ENCODE assay signal across 12 cellular contexts in genomic region chr1:1428174-1428573, GRCh38. TPM values are rescaled to one million over a fixed set of nuclear protein-coding genes. Genes with fewer than 3 reads are reported as not detected.
DNase-seq lines count a peak whose midpoint lies in the region; ATAC-seq, FAIRE-seq and TF ChIP-seq lines count a peak whose summit lies in the region.
"Had no signal": no experiment of that assay in that cellular context is flagged by ENCODE, and none has a peak within 500 bp of the region (broad histone marks: within the 10 kb centered on the region; RNA-seq: fewer than 3 reads in every experiment).

No MANE protein-coding gene starts in this region.

- peaks cover 2% of the 10 kb centered on the region for H3K36me3 Mint-ChIP-seq in activated naive CD8-positive, alpha-beta T cell treated with anti-CD3 and anti-CD28 coated beads, Interleukin-2, amount 50 U/mL, for 24 hours (ENCODE audit: low read depth)
- peaks cover 0 to 4% (median 0%) of the 10 kb centered on the region in 3 donors for H3K36me3 Mint-ChIP-seq in naive thymus-derived CD8-positive, alpha-beta T cell
- H3K36me3 Mint-ChIP-seq: CD14-positive monocyte had no signal

- no peaks in the 10 kb centered on the region for H3K9me3 Mint-ChIP-seq in activated naive CD8-positive, alpha-beta T cell treated with anti-CD3 and anti-CD28 coated beads, Interleukin-2, amount 50 U/mL, for 24 hours
- peaks cover 0 to 3% (median 0%) of the 10 kb centered on the region in 9 donors for H3K9me3 Mint-ChIP-seq in naive thymus-derived CD8-positive, alpha-beta T cell

- no peak overlapping the region for H3K4me3 Mint-ChIP-seq in activated naive CD8-positive, alpha-beta T cell treated with anti-CD3 and anti-CD28 coated beads, Interleukin-2, amount 50 U/mL, for 24 hours
- peak overlapping the region; percentile 19 to 76 (median 61) for H3K4me3 Mint-ChIP-seq in naive thymus-derived CD8-positive, alpha-beta T cell
- H3K4me3 Mint-ChIP-seq: activated CD8-positive, alpha-beta T cell treated with anti-CD3 and anti-CD28 coated beads, Interleukin-2, amount 10 ng/mL, durations not matched to agents 7 days and 5 days had no signal

- no peak for FAIRE-seq in D721Med (lab: Jason Lieb, UNC)

- no peak for TF ChIP-seq CTCF in D721Med (IDR thresholded peaks at IDR 0.05; ENCODE audit: insufficient read depth, missing control alignments)

- DNase-seq in D721Med (ENCODE audit: insufficient read length, low spot score) (peak; percentile 2), NCI-H1048 (lab: John Stamatoyannopoulos, UW) (no peak), NCI-H2029 treated with DMSO at 0.1 percent for 48 hours (lab: John Stamatoyannopoulos, UW) (no peak)
- no peak for DNase-seq in activated naive CD8-positive, alpha-beta T cell treated with anti-CD3 and anti-CD28 coated beads, Interleukin-2, amount 50 U/mL, for 24 hours
- peak in 1 of 10 donors; percentile 57 for DNase-seq in naive thymus-derived CD8-positive, alpha-beta T cell
- no peak for DNase-seq in NK-92 treated with Interleukin-12 subunit alpha and Interleukin-12 subunit beta, amount 100 ng/mL, for 24 hours (lab: John Stamatoyannopoulos, UW)
- DNase-seq: activated CD8-positive, alpha-beta T cell treated with anti-CD3 and anti-CD28 coated beads, Interleukin-2, amount 10 ng/mL, durations not matched to agents 7 days and 5 days; NCI-H1436 treated with DMSO at 0.1 percent for 48 hours; uterus had no signal

- peaks cover 2% of the 10 kb centered on the region for H3K4me1 Mint-ChIP-seq in activated naive CD8-positive, alpha-beta T cell treated with anti-CD3 and anti-CD28 coated beads, Interleukin-2, amount 50 U/mL, for 24 hours
- H3K4me1 Mint-ChIP-seq in naive thymus-derived CD8-positive, alpha-beta T cell: peaks cover 1 to 10% (median 5%) of the 10 kb centered on the region in 4 donors
- H3K4me1 Mint-ChIP-seq: CD14-positive monocyte had no signal

- ATAC-seq in activated naive CD8-positive, alpha-beta T cell treated with anti-CD3 and anti-CD28 coated beads, Interleukin-2, amount 50 U/mL, for 24 hours: no peak
- ATAC-seq in naive thymus-derived CD8-positive, alpha-beta T cell: no peak
- ATAC-seq: activated CD8-positive, alpha-beta T cell treated with anti-CD3 and anti-CD28 coated beads, Interleukin-2, amount 10 ng/mL, durations not matched to agents 7 days and 5 days; sciatic nerve had no signal

- POLR2A ChIA-PET in naive thymus-derived CD8-positive, alpha-beta T cell (lab: Charles Lee): no interaction called here

- peak overlapping the region; percentile 21 for H3K27ac Mint-ChIP-seq in activated naive CD8-positive, alpha-beta T cell treated with anti-CD3 and anti-CD28 coated beads, Interleukin-2, amount 50 U/mL, for 24 hours
- peak overlapping the region in 2 of 10 donors; percentile 47 to 82 for H3K27ac Mint-ChIP-seq in naive thymus-derived CD8-positive, alpha-beta T cell
- H3K27ac Mint-ChIP-seq: activated CD8-positive, alpha-beta T cell treated with anti-CD3 and anti-CD28 coated beads, Interleukin-2, amount 10 ng/mL, durations not matched to agents 7 days and 5 days; CD14-positive monocyte had no signal

- peaks cover 21% of the 10 kb centered on the region for H3K27me3 Mint-ChIP-seq in activated naive CD8-positive, alpha-beta T cell treated with anti-CD3 and anti-CD28 coated beads, Interleukin-2, amount 50 U/mL, for 24 hours
- H3K27me3 Mint-ChIP-seq in naive thymus-derived CD8-positive, alpha-beta T cell: peaks cover 4 to 46% (median 6%) of the 10 kb centered on the region in 5 donors

RNA-seq across cellular contexts. Expression of gene ANKRD65, which starts 7.1 kb away (rescaled TPM):
- not detected for total RNA-seq in naive thymus-derived CD8-positive, alpha-beta T cell
- polyA plus RNA-seq in naive thymus-derived CD8-positive, alpha-beta T cell: not detected
- total RNA-seq: activated CD8-positive, alpha-beta T cell treated with anti-CD3 and anti-CD28 coated beads, Interleukin-2, amount 10 ng/mL, durations not matched to agents 7 days and 5 days; T-helper 2 cell treated with Interferon-gamma antibody and Interleukin-4, amounts not matched to agents 100 ng/mL and 5 ng/mL, for 36 hours had no signal
- polyA plus RNA-seq: CD14-positive monocyte had no signal

RNA-seq across cellular contexts. Expression of gene VWA1, which starts 7.3 kb away (rescaled TPM):
- not detected for total RNA-seq in naive thymus-derived CD8-positive, alpha-beta T cell
- not detected for polyA plus RNA-seq in naive thymus-derived CD8-positive, alpha-beta T cell
- polyA plus RNA-seq: CD14-positive monocyte had no signal

RNA-seq across cellular contexts. Expression of gene MRPL20, which starts 21.1 kb away (rescaled TPM):
- total RNA-seq in naive thymus-derived CD8-positive, alpha-beta T cell: 100 to 1,000 TPM; 162 to 165 TPM
- polyA plus RNA-seq in naive thymus-derived CD8-positive, alpha-beta T cell: 100 to 1,000 TPM; 203 to 233 (median 224) TPM

RNA-seq across cellular contexts. Expression of gene ATAD3C, which starts 21.3 kb away (rescaled TPM):
- under 1 TPM; 0.49 to 0.70 TPM for total RNA-seq in naive thymus-derived CD8-positive, alpha-beta T cell
- 1 to 10 TPM in 2 of 3 donors, under 1 TPM in 1; 0.04 to 3.1 (median 2.1) TPM for polyA plus RNA-seq in naive thymus-derived CD8-positive, alpha-beta T cell
- polyA plus RNA-seq: CD14-positive monocyte had no signal

RNA-seq across cellular contexts. Expression of gene CCNL2, which starts 29.0 kb away (rescaled TPM):
- 100 to 1,000 TPM; 399 to 406 TPM for total RNA-seq in naive thymus-derived CD8-positive, alpha-beta T cell
- 10 to 100 TPM; 13.4 to 28.1 (median 13.7) TPM for polyA plus RNA-seq in naive thymus-derived CD8-positive, alpha-beta T cell
